9 cellular contexts compared by ENCODE assay signal in the genomic region with DNA sequence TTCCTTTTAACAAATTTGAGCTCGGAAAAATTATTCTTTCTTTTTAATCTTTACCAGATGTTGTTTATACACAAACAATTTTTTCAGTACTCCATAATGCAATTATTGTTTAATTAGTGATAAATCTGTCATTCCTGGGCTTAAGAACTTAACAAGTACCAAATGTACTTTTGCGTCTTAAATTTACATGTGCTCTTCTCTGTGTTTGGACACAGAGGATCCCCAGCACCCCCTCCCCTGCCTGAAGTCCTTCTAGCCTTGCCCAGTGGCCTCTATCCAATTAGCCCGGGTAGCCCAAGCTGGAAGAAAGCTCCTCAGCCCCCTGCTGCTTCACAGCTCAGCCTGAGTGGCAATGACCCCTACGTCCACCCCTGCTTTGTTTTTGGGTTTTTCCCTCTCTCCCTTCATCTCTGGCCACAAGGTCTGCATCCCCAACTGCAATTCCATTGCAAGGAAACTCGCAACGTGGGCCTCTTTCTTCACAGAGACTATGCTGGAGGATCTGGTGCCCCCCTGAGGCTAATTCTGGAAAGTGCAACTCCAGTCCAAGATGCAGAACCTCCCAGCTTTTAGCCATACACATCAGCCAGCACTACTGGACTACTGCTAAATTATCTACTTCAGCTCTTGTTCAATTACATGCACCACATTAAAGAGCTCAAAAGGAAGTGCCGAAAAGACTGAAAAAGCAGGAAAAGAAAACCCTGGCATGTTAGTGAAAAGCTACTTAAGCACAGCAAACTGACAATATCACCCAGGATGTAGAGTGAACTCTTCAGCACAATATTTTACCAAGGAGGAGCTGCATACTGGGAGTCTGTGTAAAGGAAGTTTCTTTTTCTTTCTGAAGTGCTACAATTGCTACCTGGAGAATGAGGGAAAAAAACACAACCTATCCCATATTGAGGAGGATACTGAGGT.
A peak's percentile ranks its signal among the peaks of the same experiment; 100 is the strongest.
DNase-seq lines count a peak whose midpoint lies in the region; ATAC-seq and TF ChIP-seq lines count a peak whose summit lies in the region.
"Had no signal": no experiment of that assay in that cellular context is flagged by ENCODE, and none has a peak within 500 bp of the region (broad histone marks: within the 10 kb centered on the region; RNA-seq: fewer than 3 reads in every experiment).

No MANE protein-coding gene starts in this region.

- 9 to 10% (median 10%) methylated on average over 7 of the region's 7 CpGs for WGBS in ovary, 3 donors

- peak; percentile 75 to 82 (median 81) for TF ChIP-seq CTCF in ovary (IDR thresholded peaks at IDR 0.05)

- peak; percentile 76 for TF ChIP-seq RAD21 in Ishikawa (IDR thresholded peaks at IDR 0.05; ENCODE audit: low read depth)

- peak; percentile 80 for DNase-seq in DMS 273 (lab: John Stamatoyannopoulos, UW; ENCODE audit: unreplicated experiment)
- peak; percentile 57 for DNase-seq in RPMI8226
- peak; percentile 76 for DNase-seq in activated effector memory CD4-positive, alpha-beta T cell treated with anti-CD3 and anti-CD28 coated beads, Interleukin-2, amount 50 U/mL, for 16 hours
- DNase-seq in globus pallidus (ENCODE audit: low spot score), result peak; percentile 82
- peak; percentile 66 to 81 (median 75) for DNase-seq in ovary
- DNase-seq: activated B cell treated with CpG ODN at 0.5 μM for 24 hours had no signal

- no peak overlapping the region for H3K27ac ChIP-seq in ovary

- peaks cover 2% of the 10 kb centered on the region for H3K4me1 ChIP-seq in ovary (ENCODE audit: insufficient read depth)

- H3K36me3 ChIP-seq in ovary, result no peaks in the 10 kb centered on the region

- no peak overlapping the region for H3K4me3 ChIP-seq in ovary

- ATAC-seq in GM18502 (IDR thresholded peaks at IDR 0.05; ENCODE audit: poor library complexity, unreplicated experiment), result no peak
- no peak for ATAC-seq in HG02759 (IDR thresholded peaks at IDR 0.05; ENCODE audit: unreplicated experiment)

- intact Hi-C loops in ovary (cut with DNase I), result loop anchor here in 2 of 4 donors (5.0 kb wide), 2 partner anchors 359 to 449 kb away; no protein-coding TSS in a partner anchor

- TF ChIP-seq POLR2A in ovary (IDR thresholded peaks at IDR 0.05), result no peak

- TF ChIP-seq EP300 in Ishikawa (IDR thresholded peaks at IDR 0.05; ENCODE audit: borderline replicate concordance), result no peak
- no peak for TF ChIP-seq EP300 in ovary (IDR thresholded peaks at IDR 0.05)

- no peaks in the 10 kb centered on the region for H3K9me3 ChIP-seq in ovary

- no peaks in the 10 kb centered on the region for H3K27me3 ChIP-seq in ovary

TF ChIP-seq in Ishikawa, 13 proteins besides CTCF, POLR2A, EP300 and RAD21:
- TF ChIP-seq REST (IDR thresholded peaks at IDR 0.05; ENCODE audit: low read depth) (no peak), TAF1 (IDR thresholded peaks at IDR 0.05; ENCODE audit: low read depth) (no peak), YY1 (IDR thresholded peaks at IDR 0.05; ENCODE audit: low read depth) (no peak), TCF12 (IDR thresholded peaks at IDR 0.05; ENCODE audit: low read depth) (no peak), CEBPB (IDR thresholded peaks at IDR 0.05) (no peak), MAX (IDR thresholded peaks at IDR 0.05) (no peak)
